In the genomic region with DNA sequence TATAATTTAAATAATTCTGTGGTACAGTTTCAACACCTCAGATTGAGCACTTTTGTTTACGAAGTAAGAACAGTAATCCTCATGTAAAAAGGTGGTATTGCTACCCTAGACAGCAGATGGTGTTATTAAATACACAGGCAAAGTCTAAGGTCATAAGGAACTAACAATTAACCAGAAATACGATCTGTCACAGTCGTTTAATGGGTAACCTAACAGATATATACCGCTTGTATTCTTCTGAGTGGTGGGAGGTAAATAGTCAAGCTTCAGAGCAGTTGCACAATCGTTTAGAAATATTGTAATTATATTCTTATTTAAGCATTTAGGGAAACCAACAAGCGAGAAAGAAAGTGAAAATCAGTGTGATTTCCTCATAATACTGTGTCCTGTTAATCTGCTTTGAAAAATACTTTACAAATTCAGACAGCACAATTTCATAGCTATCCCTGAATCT, we compare ENCODE assay signal across 9 cellular contexts. TPM values are rescaled to one million over a fixed set of nuclear protein-coding genes. Genes with fewer than 3 reads are reported as not detected.
DNase-seq lines count a peak whose midpoint lies in the region; ATAC-seq and TF ChIP-seq lines count a peak whose summit lies in the region.
"Had no signal": no experiment of that assay in that cellular context is flagged by ENCODE, and none has a peak within 500 bp of the region (broad histone marks: within the 10 kb centered on the region; RNA-seq: fewer than 3 reads in every experiment).

No MANE protein-coding gene starts in this region.

- peak overlapping the region; percentile 36 for H3K4me3 ChIP-seq in WERI-Rb-1 (ENCODE audit: low read depth, low read length)
- H3K4me3 ChIP-seq in naive thymus-derived CD4-positive, alpha-beta T cell (ENCODE audit: low read length) = no peak overlapping the region

- H3K27me3 Mint-ChIP-seq in mesothelial cell of epicardium (ENCODE audit: low read depth) = no peaks in the 10 kb centered on the region
- no peaks in the 10 kb centered on the region for H3K27me3 Mint-ChIP-seq in naive thymus-derived CD4-positive, alpha-beta T cell

- no peaks in the 10 kb centered on the region for H3K36me3 Mint-ChIP-seq in mesothelial cell of epicardium
- no peaks in the 10 kb centered on the region for H3K36me3 Mint-ChIP-seq in naive thymus-derived CD4-positive, alpha-beta T cell

- in situ Hi-C loops in Caki2 (cut with HindIII; ENCODE audit: low pct_unique_long_range_greater_than_20kb, low sequenced_read_pairs) = loop anchor here (10.0 to 25.0 kb wide), 3 partner anchors 75 to 442 kb away; no protein-coding TSS in a partner anchor

- H3K27ac ChIP-seq in WERI-Rb-1 = peak overlapping the region; percentile 73
- no peak overlapping the region for H3K27ac ChIP-seq in naive thymus-derived CD4-positive, alpha-beta T cell (ENCODE audit: low read depth, low read length)

- H3K27ac Mint-ChIP-seq in mesothelial cell of epicardium = peak overlapping the region; percentile 85
- peak overlapping the region in 2 of 9 donors; percentile 23 to 46 for H3K27ac Mint-ChIP-seq in naive thymus-derived CD4-positive, alpha-beta T cell

- H3K9me3 ChIP-seq in WERI-Rb-1 (ENCODE audit: severe bottlenecking) = no peaks in the 10 kb centered on the region
- no peaks in the 10 kb centered on the region for H3K9me3 ChIP-seq in naive thymus-derived CD4-positive, alpha-beta T cell (ENCODE audit: control insufficient read depth in 2 of 3, low read length in 3 of 3)

- DNase-seq in Caki2 (ENCODE audit: low read depth) (peak; percentile 52), NCI-H1694 treated with DMSO at 0.1 percent for 48 hours (lab: John Stamatoyannopoulos, UW) (peak; percentile 92), WERI-Rb-1 (no peak), mesothelial cell of epicardium (ENCODE audit: low spot score in 2 of 2, unreplicated experiment in 2 of 2) (no peak), GM10248 (ENCODE audit: extremely low spot score) (no peak), DMS79 (lab: John Stamatoyannopoulos, UW) (no peak), AG08395 (ENCODE audit: low spot score) (no peak)
- no peak for DNase-seq in naive thymus-derived CD4-positive, alpha-beta T cell
- DNase-seq: amniotic stem cell had no signal

- TF ChIP-seq CTCF in WERI-Rb-1 (IDR thresholded peaks at IDR 0.05; ENCODE audit: low read depth, low read length) (no peak), mesothelial cell of epicardium (IDR thresholded peaks at IDR 0.05; ENCODE audit: unreplicated experiment) (no peak), GM10248 (IDR thresholded peaks at IDR 0.05; ENCODE audit: control extremely low read depth, extremely low read depth, low read depth, missing control alignments) (no peak)

- H3K36me3 ChIP-seq in WERI-Rb-1 = no peaks in the 10 kb centered on the region
- H3K36me3 ChIP-seq in naive thymus-derived CD4-positive, alpha-beta T cell (ENCODE audit: control insufficient read depth in 2 of 3, insufficient read depth in 3 of 3, low read length in 3 of 3) = no peaks in the 10 kb centered on the region

- intact Hi-C loops in naive thymus-derived CD4-positive, alpha-beta T cell (cut with micrococcal nuclease) = no loop called here

- no peaks in the 10 kb centered on the region for H3K27me3 ChIP-seq in WERI-Rb-1 (ENCODE audit: insufficient read depth, low read depth, severe bottlenecking)
- H3K27me3 ChIP-seq in naive thymus-derived CD4-positive, alpha-beta T cell (ENCODE audit: control insufficient read depth in 2 of 2, insufficient read depth in 2 of 2, low read length in 2 of 2) = no peaks in the 10 kb centered on the region

- no peak for ATAC-seq in naive thymus-derived CD4-positive, alpha-beta T cell

- H3K4me1 ChIP-seq in naive thymus-derived CD4-positive, alpha-beta T cell (ENCODE audit: control insufficient read depth in 2 of 2, insufficient read depth in 2 of 2, low read length in 2 of 2) = no peaks in the 10 kb centered on the region

- H3K4me1 Mint-ChIP-seq in mesothelial cell of epicardium = peaks cover 85% of the 10 kb centered on the region
- H3K4me1 Mint-ChIP-seq in naive thymus-derived CD4-positive, alpha-beta T cell = peaks cover 4 to 21% (median 11%) of the 10 kb centered on the region in 7 donors

- no peak overlapping the region for H3K4me3 Mint-ChIP-seq in mesothelial cell of epicardium
- no peak overlapping the region for H3K4me3 Mint-ChIP-seq in naive thymus-derived CD4-positive, alpha-beta T cell

- H3K9me3 Mint-ChIP-seq in mesothelial cell of epicardium = no peaks in the 10 kb centered on the region
- no peaks in the 10 kb centered on the region for H3K9me3 Mint-ChIP-seq in naive thymus-derived CD4-positive, alpha-beta T cell

- POLR2A ChIA-PET in GM10248 (lab: Yijun Ruan, JAX) = no interaction called here
- POLR2A ChIA-PET in naive thymus-derived CD4-positive, alpha-beta T cell (lab: Charles Lee) = interaction anchor here (0.6 to 2.7 kb wide), 5 partner anchors 9 to 18 kb away, joined by 3 to 11 read pairs (median 3); a partner anchor contains a TSS

- CTCF ChIA-PET in GM10248 (lab: Yijun Ruan, JAX) = interaction anchor here (0.6 to 1.0 kb wide), 4 partner anchors 9 to 357 kb away, joined by 3 read pairs; no protein-coding TSS in a partner anchor
- CTCF ChIA-PET in naive thymus-derived CD4-positive, alpha-beta T cell (lab: Charles Lee) = interaction anchor here (0.6 to 1.4 kb wide), 2 partner anchors 12 to 36 kb away, joined by 3 to 4 read pairs; no protein-coding TSS in a partner anchor

RNA-seq across cellular contexts. Expression of a gene that starts 9.8 kb away (rescaled TPM):
- total RNA-seq in Caki2 (2014; rRNA removed; shearing (Covaris generic); ENCODE audit: low replicate concordance) = 40.0 and 43.2 TPM in 2 replicates
- 130 to 134 TPM (median 130 TPM) in 3 replicates for total RNA-seq in mesothelial cell of epicardium
- total RNA-seq in naive thymus-derived CD4-positive, alpha-beta T cell = 100 to 1,000 TPM; 150 to 413 (median 173) TPM
- polyA plus RNA-seq in naive thymus-derived CD4-positive, alpha-beta T cell = 10 to 100 TPM; 28.7 to 35.6 TPM

Comparison
In these comparisons a context has a peak if more than half of its experiments do, and no peak if none do; other contexts are left out.
1. DNase-seq: peak in Caki2 (single experiment) and NCI-H1694 treated with DMSO at 0.1 percent for 48 hours (single experiment); none in WERI-Rb-1 (single experiment), mesothelial cell of epicardium (0 of 2), GM10248 (single experiment), DMS79 (single experiment), AG08395 (single experiment) and naive thymus-derived CD4-positive, alpha-beta T cell (0 of 9).